In the genomic region with DNA sequence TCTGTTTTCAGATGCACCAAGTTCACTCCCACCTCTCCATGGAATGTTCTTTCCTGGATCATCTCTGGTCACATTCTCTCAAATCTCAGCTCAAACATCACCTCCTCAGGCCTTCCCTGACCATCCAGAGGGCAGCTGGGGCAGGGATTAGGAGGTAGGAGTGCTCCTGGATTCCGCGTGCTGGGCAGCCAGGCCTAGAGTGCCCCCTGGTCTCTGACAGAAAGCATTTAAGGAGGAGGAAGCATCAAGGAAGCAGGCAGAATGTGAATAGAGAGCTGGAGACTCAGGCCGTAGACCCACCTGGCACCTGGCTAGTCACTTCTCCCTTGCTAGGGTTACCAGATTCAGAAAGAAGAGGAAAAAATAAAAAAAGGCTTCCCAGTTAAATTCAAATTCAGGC, we compare ENCODE assay signal across 22 cellular contexts. TPM values are rescaled to one million over a fixed set of nuclear protein-coding genes. Genes with fewer than 3 reads are reported as not detected.
DNase-seq lines count a peak whose midpoint lies in the region; ATAC-seq, FAIRE-seq and TF ChIP-seq lines count a peak whose summit lies in the region.
"Had no signal": no experiment of that assay in that cellular context is flagged by ENCODE, and none has a peak within 500 bp of the region (broad histone marks: within the 10 kb centered on the region; RNA-seq: fewer than 3 reads in every experiment).

No MANE protein-coding gene starts in this region.

- DNase-seq in activated CD4-positive, alpha-beta memory T cell treated with anti-CD3 and anti-CD28 coated beads for 36 hours = no peak
- DNase-seq in activated CD4-positive, alpha-beta memory T cell treated with anti-CD3 and anti-CD28 coated beads, Interleukin-2, amount 10 ng/mL, durations not matched to agents 7 days and 5 days = no peak
- DNase-seq in Calu3 = no peak
- no peak for DNase-seq in effector memory CD8-positive, alpha-beta T cell
- DNase-seq in osteoblast (ENCODE audit: insufficient read length, low spot score, missing footprints) = peak; percentile 8
- no peak for DNase-seq in NCI-H1048 (lab: John Stamatoyannopoulos, UW)
- no peak for DNase-seq in RCC 7860 (ENCODE audit: low spot score)
- DNase-seq in Kasumi-1 (lab: John Stamatoyannopoulos, UW) = no peak
- DNase-seq: activated CD4-positive, alpha-beta T cell treated with anti-CD3 and anti-CD28 coated beads for 1 hour; activated CD8-positive, alpha-beta memory T cell treated with anti-CD3 and anti-CD28 coated beads, Interleukin-2, amount 10 ng/mL, durations not matched to agents 7 days and 5 days; activated effector memory CD4-positive, alpha-beta T cell treated with anti-CD3 and anti-CD28 coated beads, Interleukin-2, amount 50 U/mL, for 16 hours; caudate nucleus; foreskin keratinocyte; NCI-H1105 treated with DMSO at 0.1 percent for 48 hours; NCI-H2081; NCI-H510A treated with DMSO at 0.1 percent for 48 hours; RPMI8226; stimulated activated naive B cell treated with anti-CD40 and anti-IgM and Interleukin-4, amounts not matched to agents 10 μg/mL and 1 μg/mL and 100 μg/mL, for 72 hours; transverse colon had no signal

- H3K4me3 ChIP-seq in osteoblast (ENCODE audit: insufficient read depth, low read length) = no peak overlapping the region
- H3K4me3 ChIP-seq: transverse colon had no signal

- H3K4me1 ChIP-seq in osteoblast (ENCODE audit: insufficient read depth, low read length) = peaks cover 27% of the 10 kb centered on the region

- H3K4me3 Mint-ChIP-seq in activated CD4-positive, alpha-beta memory T cell treated with anti-CD3 and anti-CD28 coated beads for 36 hours = peak overlapping the region; percentile 3
- H3K4me3 Mint-ChIP-seq in activated CD4-positive, alpha-beta memory T cell treated with anti-CD3 and anti-CD28 coated beads, Interleukin-2, amount 10 ng/mL, durations not matched to agents 7 days and 5 days = no peak overlapping the region
- H3K4me3 Mint-ChIP-seq in Calu3 (ENCODE audit: low read depth, unreplicated experiment) = no peak overlapping the region
- peak overlapping the region in 1 of 2 donors; percentile 51 for H3K4me3 Mint-ChIP-seq in effector memory CD8-positive, alpha-beta T cell
- H3K4me3 Mint-ChIP-seq: activated CD8-positive, alpha-beta memory T cell treated with anti-CD3 and anti-CD28 coated beads, Interleukin-2, amount 10 ng/mL, durations not matched to agents 7 days and 5 days; stimulated activated naive B cell treated with anti-CD40 and anti-IgM and Interleukin-4, amounts not matched to agents 10 μg/mL and 1 μg/mL and 100 μg/mL, for 72 hours had no signal

- no peak overlapping the region for H2AFZ ChIP-seq in osteoblast (ENCODE audit: low read length)

- H3K36me3 Mint-ChIP-seq in activated CD4-positive, alpha-beta memory T cell treated with anti-CD3 and anti-CD28 coated beads for 36 hours = no peaks in the 10 kb centered on the region
- H3K36me3 Mint-ChIP-seq in activated CD4-positive, alpha-beta memory T cell treated with anti-CD3 and anti-CD28 coated beads, Interleukin-2, amount 10 ng/mL, durations not matched to agents 7 days and 5 days (ENCODE audit: low read depth) = no peaks in the 10 kb centered on the region
- peaks cover 27% of the 10 kb centered on the region for H3K36me3 Mint-ChIP-seq in Calu3 (ENCODE audit: insufficient read depth, unreplicated experiment)
- peaks cover 28% of the 10 kb centered on the region for H3K36me3 Mint-ChIP-seq in effector memory CD8-positive, alpha-beta T cell (ENCODE audit: insufficient read depth)
- H3K36me3 Mint-ChIP-seq: activated CD8-positive, alpha-beta memory T cell treated with anti-CD3 and anti-CD28 coated beads, Interleukin-2, amount 10 ng/mL, durations not matched to agents 7 days and 5 days; stimulated activated naive B cell treated with anti-CD40 and anti-IgM and Interleukin-4, amounts not matched to agents 10 μg/mL and 1 μg/mL and 100 μg/mL, for 72 hours had no signal

- TF ChIP-seq CTCF in Calu3 (IDR thresholded peaks at IDR 0.05; ENCODE audit: unreplicated experiment) (no peak), osteoblast (IDR thresholded peaks at IDR 0.05; ENCODE audit: extremely low read depth, low read depth, low read length) (no peak)

- POLR2A ChIA-PET in activated CD4-positive, alpha-beta memory T cell treated with anti-CD3 and anti-CD28 coated beads for 36 hours (lab: Charles Lee) = interaction anchor here (1.2 kb wide), 1 partner anchor 163 kb away, joined by 3 read pairs; no protein-coding TSS in a partner anchor
- POLR2A ChIA-PET in activated CD4-positive, alpha-beta memory T cell treated with anti-CD3 and anti-CD28 coated beads, Interleukin-2, amount 10 ng/mL, durations not matched to agents 7 days and 5 days (lab: Charles Lee) = no interaction called here

- no peak for ATAC-seq in effector memory CD8-positive, alpha-beta T cell (replicated peaks)
- ATAC-seq: activated CD8-positive, alpha-beta memory T cell treated with anti-CD3 and anti-CD28 coated beads, Interleukin-2, amount 10 ng/mL, durations not matched to agents 7 days and 5 days; foreskin keratinocyte; SK-N-SH treated with all-trans-retinoic acid at 6 μM for 48 hours; stimulated activated naive B cell treated with anti-CD40 and anti-IgM and Interleukin-4, amounts not matched to agents 10 μg/mL and 1 μg/mL and 100 μg/mL, for 72 hours had no signal

- BruUV-seq in Calu3 (replicated peaks; lab: Mats Ljungman, UMichigan) = no TSS peak

- H3K27ac Mint-ChIP-seq in activated CD4-positive, alpha-beta memory T cell treated with anti-CD3 and anti-CD28 coated beads for 36 hours = peak overlapping the region; percentile 63
- no peak overlapping the region for H3K27ac Mint-ChIP-seq in activated CD4-positive, alpha-beta memory T cell treated with anti-CD3 and anti-CD28 coated beads, Interleukin-2, amount 10 ng/mL, durations not matched to agents 7 days and 5 days
- H3K27ac Mint-ChIP-seq in Calu3 (ENCODE audit: unreplicated experiment) = peak overlapping the region; percentile 13
- H3K27ac Mint-ChIP-seq in effector memory CD8-positive, alpha-beta T cell = peak overlapping the region; percentile 42 to 65
- H3K27ac Mint-ChIP-seq: activated CD8-positive, alpha-beta memory T cell treated with anti-CD3 and anti-CD28 coated beads, Interleukin-2, amount 10 ng/mL, durations not matched to agents 7 days and 5 days had no signal

- intact Hi-C loops in activated CD4-positive, alpha-beta memory T cell treated with anti-CD3 and anti-CD28 coated beads for 36 hours (cut with micrococcal nuclease) = loop anchor here (5.0 kb wide), 1 partner anchor 249 kb away; no protein-coding TSS in a partner anchor
- intact Hi-C loops in Calu3 (cut with micrococcal nuclease; ENCODE audit: unreplicated experiment) = no loop called here

- H3K27me3 Mint-ChIP-seq in activated CD4-positive, alpha-beta memory T cell treated with anti-CD3 and anti-CD28 coated beads for 36 hours = peaks cover 1% of the 10 kb centered on the region
- H3K27me3 Mint-ChIP-seq in activated CD4-positive, alpha-beta memory T cell treated with anti-CD3 and anti-CD28 coated beads, Interleukin-2, amount 10 ng/mL, durations not matched to agents 7 days and 5 days = peaks cover 3% of the 10 kb centered on the region
- no peaks in the 10 kb centered on the region for H3K27me3 Mint-ChIP-seq in Calu3 (ENCODE audit: unreplicated experiment)
- no peaks in the 10 kb centered on the region for H3K27me3 Mint-ChIP-seq in effector memory CD8-positive, alpha-beta T cell

- H4K20me1 ChIP-seq in osteoblast (ENCODE audit: insufficient read depth, low read length) = no peaks in the 10 kb centered on the region

- no peak overlapping the region for H3K27ac ChIP-seq in osteoblast (ENCODE audit: low read depth, low read length)
- H3K27ac ChIP-seq: epithelial cell of prostate, foreskin keratinocyte had no signal

- no peaks in the 10 kb centered on the region for H3K36me3 ChIP-seq in osteoblast (ENCODE audit: insufficient read depth, low read length)
- H3K36me3 ChIP-seq: transverse colon had no signal

- CTCF ChIA-PET in activated CD4-positive, alpha-beta memory T cell treated with anti-CD3 and anti-CD28 coated beads for 36 hours (lab: Charles Lee) = interaction anchor here (0.8 to 7.2 kb wide), 4 partner anchors 23 to 164 kb away, joined by 3 to 47 read pairs (median 7); a partner anchor contains a TSS
- CTCF ChIA-PET in activated CD4-positive, alpha-beta memory T cell treated with anti-CD3 and anti-CD28 coated beads, Interleukin-2, amount 10 ng/mL, durations not matched to agents 7 days and 5 days (lab: Charles Lee) = interaction anchor here (0.7 to 0.9 kb wide), 2 partner anchors 31 to 85 kb away, joined by 3 read pairs; no protein-coding TSS in a partner anchor
- CTCF ChIA-PET in Calu3 (lab: Charles Lee) = no interaction called here

- no peaks in the 10 kb centered on the region for H3K27me3 ChIP-seq in osteoblast (ENCODE audit: insufficient read depth, low read length)
- H3K27me3 ChIP-seq: transverse colon had no signal

- no peaks in the 10 kb centered on the region for H3K79me2 ChIP-seq in osteoblast (ENCODE audit: insufficient read depth, low read length)

- H3K9me3 ChIP-seq in osteoblast (ENCODE audit: low read depth, low read length) = no peaks in the 10 kb centered on the region
- H3K9me3 ChIP-seq: transverse colon had no signal

- H3K4me2 ChIP-seq in osteoblast (ENCODE audit: insufficient read depth, low read length) = no peak overlapping the region

- no peaks in the 10 kb centered on the region for H3K9me3 Mint-ChIP-seq in activated CD4-positive, alpha-beta memory T cell treated with anti-CD3 and anti-CD28 coated beads for 36 hours
- no peaks in the 10 kb centered on the region for H3K9me3 Mint-ChIP-seq in activated CD4-positive, alpha-beta memory T cell treated with anti-CD3 and anti-CD28 coated beads, Interleukin-2, amount 10 ng/mL, durations not matched to agents 7 days and 5 days
- no peaks in the 10 kb centered on the region for H3K9me3 Mint-ChIP-seq in Calu3 (ENCODE audit: low read depth, unreplicated experiment)
- H3K9me3 Mint-ChIP-seq in effector memory CD8-positive, alpha-beta T cell = no peaks in the 10 kb centered on the region
- H3K9me3 Mint-ChIP-seq: stimulated activated naive B cell treated with anti-CD40 and anti-IgM and Interleukin-4, amounts not matched to agents 10 μg/mL and 1 μg/mL and 100 μg/mL, for 72 hours had no signal

- peaks cover 29% of the 10 kb centered on the region for H3K4me1 Mint-ChIP-seq in activated CD4-positive, alpha-beta memory T cell treated with anti-CD3 and anti-CD28 coated beads for 36 hours (ENCODE audit: low read depth)
- peaks cover 37% of the 10 kb centered on the region for H3K4me1 Mint-ChIP-seq in activated CD4-positive, alpha-beta memory T cell treated with anti-CD3 and anti-CD28 coated beads, Interleukin-2, amount 10 ng/mL, durations not matched to agents 7 days and 5 days
- H3K4me1 Mint-ChIP-seq in Calu3 (ENCODE audit: low read depth, unreplicated experiment) = peaks cover 8% of the 10 kb centered on the region
- H3K4me1 Mint-ChIP-seq in effector memory CD8-positive, alpha-beta T cell (ENCODE audit: low read depth in 2 of 2) = peaks cover 12 to 28% of the 10 kb centered on the region in 2 donors

- FAIRE-seq in RCC 7860 (lab: Jason Lieb, UNC) = no peak

RNA-seq across cellular contexts. Expression of a gene that starts 2.5 kb away (rescaled TPM):
- total RNA-seq in activated CD4-positive, alpha-beta memory T cell treated with anti-CD3 and anti-CD28 coated beads for 36 hours = 1 to 10 TPM; 9.4 to 9.7 TPM
- total RNA-seq in activated CD4-positive, alpha-beta memory T cell treated with anti-CD3 and anti-CD28 coated beads, Interleukin-2, amount 10 ng/mL, durations not matched to agents 7 days and 5 days = 10 to 100 TPM; 28.9 to 30.3 TPM
- total RNA-seq in Calu3 (2022) (50.3 and 52.1 TPM in 2 replicates), osteoblast (32.2 and 33.6 TPM in 2 replicates)
- total RNA-seq: G401 had no signal

RNA-seq across cellular contexts. Expression of a gene that starts 28.2 kb away (rescaled TPM):
- 1 to 10 TPM; 2.2 to 2.6 TPM for total RNA-seq in activated CD4-positive, alpha-beta memory T cell treated with anti-CD3 and anti-CD28 coated beads for 36 hours
- 10 to 100 TPM; 10.6 to 12.2 TPM for total RNA-seq in activated CD4-positive, alpha-beta memory T cell treated with anti-CD3 and anti-CD28 coated beads, Interleukin-2, amount 10 ng/mL, durations not matched to agents 7 days and 5 days
- total RNA-seq in Calu3 (2022) = 5.9 and 7.1 TPM in 2 replicates
- total RNA-seq in osteoblast = 10.1 and 17.7 TPM in 2 replicates
